In the genomic region with DNA sequence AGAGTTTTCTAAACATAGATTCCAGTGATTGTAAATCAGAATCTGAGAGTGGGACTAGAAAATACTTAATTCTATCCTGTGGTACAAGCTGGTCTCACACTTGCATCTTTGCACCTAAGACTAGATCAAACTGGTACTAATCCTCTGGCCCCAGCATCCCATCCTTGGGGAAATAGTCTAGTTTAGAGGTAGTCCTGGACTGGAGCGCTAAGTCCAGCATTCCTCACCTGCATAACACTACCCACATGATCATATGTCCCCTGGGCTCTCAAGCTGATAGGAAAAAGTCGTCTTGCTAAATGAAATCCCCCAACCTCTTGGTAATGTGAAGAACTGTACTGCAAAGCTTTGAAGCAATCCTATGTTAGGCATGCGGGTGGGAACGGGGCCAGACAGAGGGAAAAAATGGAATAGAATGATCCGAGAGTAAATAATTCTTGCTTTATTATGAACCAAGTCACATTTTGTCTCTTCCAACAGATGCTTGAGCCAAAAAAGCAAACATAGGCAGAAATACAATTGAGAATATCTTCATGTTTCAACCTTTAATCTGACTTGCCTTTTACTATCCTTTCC, we compare ENCODE assay signal across 10 cellular contexts. TPM values are rescaled to one million over a fixed set of nuclear protein-coding genes. Genes with fewer than 3 reads are reported as not detected.
DNase-seq lines count a peak whose midpoint lies in the region; ATAC-seq and TF ChIP-seq lines count a peak whose summit lies in the region.
"Had no signal": no experiment of that assay in that cellular context is flagged by ENCODE, and none has a peak within 500 bp of the region (broad histone marks: within the 10 kb centered on the region; RNA-seq: fewer than 3 reads in every experiment).

No MANE protein-coding gene starts in this region.

- no peak overlapping the region for H3K4me3 ChIP-seq in spleen

- ATAC-seq in T-helper 17 cell = no peak

- no peaks in the 10 kb centered on the region for H3K9me3 Mint-ChIP-seq in activated naive CD4-positive, alpha-beta T cell treated with anti-CD3 and anti-CD28 coated beads, Interleukin-2, amount 10 ng/mL, durations not matched to agents 7 days and 5 days

- peaks cover 71% of the 10 kb centered on the region for H3K4me1 Mint-ChIP-seq in activated naive CD4-positive, alpha-beta T cell treated with anti-CD3 and anti-CD28 coated beads, Interleukin-2, amount 10 ng/mL, durations not matched to agents 7 days and 5 days
- peaks cover 46% of the 10 kb centered on the region for H3K4me1 Mint-ChIP-seq in T-helper 17 cell

- peak overlapping the region; percentile 33 for H3K27ac Mint-ChIP-seq in activated naive CD4-positive, alpha-beta T cell treated with anti-CD3 and anti-CD28 coated beads, Interleukin-2, amount 10 ng/mL, durations not matched to agents 7 days and 5 days
- H3K27ac Mint-ChIP-seq in T-helper 17 cell = peak overlapping the region; percentile 98

- no peak for TF ChIP-seq CTCF in spleen (IDR thresholded peaks at IDR 0.05 in 8 of 11, conservative IDR thresholded peaks at IDR 0.05 in 3 of 11)

- no peak overlapping the region for H3K4me3 Mint-ChIP-seq in activated naive CD4-positive, alpha-beta T cell treated with anti-CD3 and anti-CD28 coated beads, Interleukin-2, amount 10 ng/mL, durations not matched to agents 7 days and 5 days
- H3K4me3 Mint-ChIP-seq in T-helper 17 cell = peak overlapping the region; percentile 60

- peak overlapping the region in 1 of 8 donors; percentile 24 for H3K27ac ChIP-seq in spleen
- H3K27ac ChIP-seq: HL-60 had no signal

- WGBS in spleen, 5 donors = 81 to 88% (median 85%) methylated on average over 5 of the region's 5 CpGs

- CTCF ChIA-PET in activated naive CD4-positive, alpha-beta T cell treated with anti-CD3 and anti-CD28 coated beads, Interleukin-2, amount 10 ng/mL, durations not matched to agents 7 days and 5 days (lab: Charles Lee) = interaction anchor here (1.3 to 1.7 kb wide), 3 partner anchors 10 to 202 kb away, joined by 3 to 6 read pairs (median 3); no protein-coding TSS in a partner anchor

- peaks cover 26 to 94% (median 45%) of the 10 kb centered on the region in 6 donors for H3K4me1 ChIP-seq in spleen

- H3K27me3 Mint-ChIP-seq in activated naive CD4-positive, alpha-beta T cell treated with anti-CD3 and anti-CD28 coated beads, Interleukin-2, amount 10 ng/mL, durations not matched to agents 7 days and 5 days = no peaks in the 10 kb centered on the region
- no peaks in the 10 kb centered on the region for H3K27me3 Mint-ChIP-seq in T-helper 17 cell

- no peak for DNase-seq in activated naive CD4-positive, alpha-beta T cell treated with anti-CD3 and anti-CD28 coated beads, Interleukin-2, amount 10 ng/mL, durations not matched to agents 7 days and 5 days
- DNase-seq in activated naive CD4-positive, alpha-beta T cell (lab: John Stamatoyannopoulos, UW) = no peak
- no peak for DNase-seq in T-helper 17 cell
- DNase-seq in fibroblast of gingiva (ENCODE audit: low read depth) = peak; percentile 49
- peak; percentile 33 for DNase-seq in superior temporal gyrus (ENCODE audit: extremely low spot score)
- DNase-seq in NCI-H2196 treated with DMSO at 0.1 percent for 48 hours (lab: John Stamatoyannopoulos, UW; ENCODE audit: unreplicated experiment) = no peak
- DNase-seq in stimulated activated CD4-positive, alpha-beta T cell treated with anti-CD3 and anti-CD28 coated beads, Interleukin-4, amount 100 ng/mL, for 4 hours = no peak
- no peak for DNase-seq in spleen
- DNase-seq: foreskin melanocyte had no signal

- H3K36me3 ChIP-seq in spleen = peaks cover 0 to 72% (median 43%) of the 10 kb centered on the region in 6 donors

- intact Hi-C loops in spleen (cut with DNase I; ENCODE audit: low total_unique reads) = no loop called here

- no peaks in the 10 kb centered on the region for H3K9me3 ChIP-seq in T-helper 17 cell (ENCODE audit: control insufficient read depth, low read length, poor library complexity, severe bottlenecking)
- no peaks in the 10 kb centered on the region for H3K9me3 ChIP-seq in spleen

- H3K27me3 ChIP-seq in spleen (replicated peaks in 1 of 7) = no peaks in the 10 kb centered on the region

- no peak for TF ChIP-seq POLR2A in spleen (IDR thresholded peaks at IDR 0.05)

- H3K36me3 Mint-ChIP-seq in activated naive CD4-positive, alpha-beta T cell treated with anti-CD3 and anti-CD28 coated beads, Interleukin-2, amount 10 ng/mL, durations not matched to agents 7 days and 5 days = peaks cover 69% of the 10 kb centered on the region
- peaks cover 5% of the 10 kb centered on the region for H3K36me3 Mint-ChIP-seq in T-helper 17 cell (ENCODE audit: low read depth)

RNA-seq across cellular contexts. Expression of a gene that starts 4.8 kb away (rescaled TPM):
- 10 to 100 TPM; 24.4 to 24.8 TPM for total RNA-seq in T-helper 17 cell
- 10 to 100 TPM; 20.7 to 30.9 (median 23.2) TPM for total RNA-seq in spleen
- 10 to 100 TPM; 38.4 to 45.4 (median 39.6) TPM for polyA plus RNA-seq in spleen

RNA-seq across cellular contexts. Expression of a gene that starts 24.0 kb away (rescaled TPM):
- total RNA-seq in T-helper 17 cell (100 to 1,000 TPM; 440 to 563 TPM), spleen (100 to 1,000 TPM; 279 to 457 (median 350) TPM)
- 100 to 1,000 TPM; 121 to 156 (median 153) TPM for polyA plus RNA-seq in spleen

Comparison
In these comparisons a context has a peak if more than half of its experiments do, and no peak if none do; other contexts are left out.
1. DNase-seq: peak in fibroblast of gingiva (single experiment) and superior temporal gyrus (single experiment); none in activated naive CD4-positive, alpha-beta T cell treated with anti-CD3 and anti-CD28 coated beads, Interleukin-2, amount 10 ng/mL, durations not matched to agents 7 days and 5 days (single experiment), activated naive CD4-positive, alpha-beta T cell (0 of 4), T-helper 17 cell (0 of 3), NCI-H2196 treated with DMSO at 0.1 percent for 48 hours (single experiment), stimulated activated CD4-positive, alpha-beta T cell treated with anti-CD3 and anti-CD28 coated beads, Interleukin-4, amount 100 ng/mL, for 4 hours (0 of 2) and spleen (single experiment).